18 cellular contexts compared by ENCODE assay signal in genomic region chr7:139981533-139981932, GRCh38.
DNase-seq lines count a peak whose midpoint lies in the region; ATAC-seq, FAIRE-seq and TF ChIP-seq lines count a peak whose summit lies in the region.
"Had no signal": no experiment of that assay in that cellular context is flagged by ENCODE, and none has a peak within 500 bp of the region (broad histone marks: within the 10 kb centered on the region; RNA-seq: fewer than 3 reads in every experiment).

No MANE protein-coding gene starts in this region.

- no peak for FAIRE-seq in D721Med (lab: Jason Lieb, UNC)
- FAIRE-seq: G401.6, GM12878 had no signal

- no peak for DNase-seq in CD4-positive, alpha-beta memory T cell
- DNase-seq in DND-41 (no peak), NCI-H1436 (lab: John Stamatoyannopoulos, UW) (no peak), D721Med (ENCODE audit: insufficient read length, low spot score) (no peak), islet precursor cell (no peak)
- DNase-seq in naive thymus-derived CD4-positive, alpha-beta T cell, result no peak
- DNase-seq: DMS79 treated with DMSO at 0.1 percent for 48 hours, Kasumi-1, MM.1S, NCI-H1092 treated with DMSO at 0.1 percent for 48 hours, NCI-H1694, NCI-H2107, NCI-H226, NCI-H524 treated with DMSO at 0.1 percent for 48 hours had no signal

- H3K4me3 ChIP-seq in CD4-positive, alpha-beta memory T cell (ENCODE audit: low read length in 2 of 2), result no peak overlapping the region
- H3K4me3 ChIP-seq in DND-41 (ENCODE audit: low read depth in 1 of 2, low read length in 2 of 2), result no peak overlapping the region
- H3K4me3 ChIP-seq in naive thymus-derived CD4-positive, alpha-beta T cell (ENCODE audit: low read length), result no peak overlapping the region
- H3K4me3 ChIP-seq: GM12878, SJSA1 had no signal

- H3K27me3 ChIP-seq in CD4-positive, alpha-beta memory T cell (ENCODE audit: insufficient read depth, low read length), result no peaks in the 10 kb centered on the region
- peaks cover 7% of the 10 kb centered on the region for H3K27me3 ChIP-seq in DND-41 (ENCODE audit: insufficient read depth, low read length, poor library complexity)
- no peaks in the 10 kb centered on the region for H3K27me3 ChIP-seq in naive thymus-derived CD4-positive, alpha-beta T cell (ENCODE audit: control insufficient read depth in 2 of 2, insufficient read depth in 2 of 2, low read length in 2 of 2)
- H3K27me3 ChIP-seq: SJSA1 had no signal

- POLR2A ChIA-PET in CD4-positive, alpha-beta memory T cell (lab: Charles Lee; ENCODE audit: partially characterized antibody), result no interaction called here
- POLR2A ChIA-PET in naive thymus-derived CD4-positive, alpha-beta T cell (lab: Charles Lee), result no interaction called here

- no peaks in the 10 kb centered on the region for H3K27me3 Mint-ChIP-seq in CD4-positive, alpha-beta memory T cell
- no peaks in the 10 kb centered on the region for H3K27me3 Mint-ChIP-seq in activated T-helper 17 cell treated with anti-CD3 and anti-CD28 coated beads, Interleukin-2, amount 50 U/mL, for 72 hours
- peaks cover 0 to 22% (median 0%) of the 10 kb centered on the region in 5 donors for H3K27me3 Mint-ChIP-seq in naive thymus-derived CD4-positive, alpha-beta T cell

- H3K27ac Mint-ChIP-seq in CD4-positive, alpha-beta memory T cell, result peak overlapping the region; percentile 63 to 97 (median 84)
- H3K27ac Mint-ChIP-seq in activated T-helper 17 cell treated with anti-CD3 and anti-CD28 coated beads, Interleukin-2, amount 50 U/mL, for 72 hours, result peak overlapping the region; percentile 96
- H3K27ac Mint-ChIP-seq in naive thymus-derived CD4-positive, alpha-beta T cell, result peak overlapping the region in 5 of 9 donors; percentile 46 to 89 (median 73)

- ATAC-seq in DND-41 (ENCODE audit: insufficient read depth, low read depth), result no peak
- ATAC-seq in activated T-helper 17 cell treated with anti-CD3 and anti-CD28 coated beads, Interleukin-2, amount 50 U/mL, for 72 hours (replicated peaks), result no peak
- no peak for ATAC-seq in naive thymus-derived CD4-positive, alpha-beta T cell
- ATAC-seq: GM12878 had no signal

- no peak overlapping the region for H2AFZ ChIP-seq in DND-41 (ENCODE audit: low read depth, low read length)

- peaks cover 20% of the 10 kb centered on the region for H3K4me1 ChIP-seq in CD4-positive, alpha-beta memory T cell (ENCODE audit: insufficient read depth, low read length)
- peaks cover 18% of the 10 kb centered on the region for H3K4me1 ChIP-seq in DND-41 (ENCODE audit: insufficient read depth, low read length)
- peaks cover 9 to 10% of the 10 kb centered on the region in 2 donors for H3K4me1 ChIP-seq in naive thymus-derived CD4-positive, alpha-beta T cell (ENCODE audit: control insufficient read depth in 2 of 2, insufficient read depth in 2 of 2, low read length in 2 of 2)
- H3K4me1 ChIP-seq: SJSA1 had no signal

- H3K9ac ChIP-seq in DND-41 (ENCODE audit: low read depth, low read length), result no peak overlapping the region

- CTCF ChIA-PET in CD4-positive, alpha-beta memory T cell (lab: Charles Lee; ENCODE audit: partially characterized antibody), result interaction anchor here (0.6 to 0.7 kb wide), 2 partner anchors 142 to 334 kb away, joined by 4 read pairs; no protein-coding TSS in a partner anchor
- CTCF ChIA-PET in naive thymus-derived CD4-positive, alpha-beta T cell (lab: Charles Lee), result no interaction called here

- no peaks in the 10 kb centered on the region for H3K9me3 Mint-ChIP-seq in CD4-positive, alpha-beta memory T cell
- H3K9me3 Mint-ChIP-seq in activated T-helper 17 cell treated with anti-CD3 and anti-CD28 coated beads, Interleukin-2, amount 50 U/mL, for 72 hours, result no peaks in the 10 kb centered on the region
- peaks cover 0 to 3% (median 0%) of the 10 kb centered on the region in 11 donors for H3K9me3 Mint-ChIP-seq in naive thymus-derived CD4-positive, alpha-beta T cell

- H3K9me3 ChIP-seq in CD4-positive, alpha-beta memory T cell (ENCODE audit: control insufficient read depth in 1 of 2, low read length in 2 of 2), result no peaks in the 10 kb centered on the region
- H3K9me3 ChIP-seq in DND-41 (ENCODE audit: insufficient read depth, low read length, severe bottlenecking), result no peaks in the 10 kb centered on the region
- H3K9me3 ChIP-seq in naive thymus-derived CD4-positive, alpha-beta T cell (ENCODE audit: control insufficient read depth in 2 of 3, low read length in 3 of 3), result no peaks in the 10 kb centered on the region
- H3K9me3 ChIP-seq: SJSA1 had no signal

- no peaks in the 10 kb centered on the region for H3K79me2 ChIP-seq in DND-41 (ENCODE audit: insufficient read depth, low read length)

- H4K20me1 ChIP-seq in DND-41 (ENCODE audit: insufficient read depth, low read length), result no peaks in the 10 kb centered on the region

- H3K36me3 ChIP-seq in CD4-positive, alpha-beta memory T cell (ENCODE audit: insufficient read depth, low read length), result no peaks in the 10 kb centered on the region
- no peaks in the 10 kb centered on the region for H3K36me3 ChIP-seq in DND-41 (ENCODE audit: insufficient read depth, low read length)
- H3K36me3 ChIP-seq in naive thymus-derived CD4-positive, alpha-beta T cell (ENCODE audit: control insufficient read depth in 2 of 3, insufficient read depth in 3 of 3, low read length in 3 of 3), result no peaks in the 10 kb centered on the region
- H3K36me3 ChIP-seq: SJSA1 had no signal

- TF ChIP-seq CTCF in DND-41 (IDR thresholded peaks at IDR 0.05; ENCODE audit: borderline replicate concordance, extremely low read depth, low read length, poor library complexity, severe bottlenecking) (no peak), D721Med (IDR thresholded peaks at IDR 0.05; ENCODE audit: insufficient read depth, missing control alignments) (no peak)

- H3K4me2 ChIP-seq in DND-41 (ENCODE audit: insufficient read depth, low read length), result peak overlapping the region; percentile 69

- no peak overlapping the region for H3K27ac ChIP-seq in CD4-positive, alpha-beta memory T cell (ENCODE audit: low read depth, low read length)
- no peak overlapping the region for H3K27ac ChIP-seq in DND-41 (ENCODE audit: low read length)
- H3K27ac ChIP-seq in naive thymus-derived CD4-positive, alpha-beta T cell (ENCODE audit: low read depth, low read length), result no peak overlapping the region
- H3K27ac ChIP-seq: SJSA1 had no signal

- intact Hi-C loops in CD4-positive, alpha-beta memory T cell (cut with micrococcal nuclease), result loop anchor here (5.0 kb wide), 1 partner anchor 204 kb away; the partner anchor contains the start of gene HIPK2
- intact Hi-C loops in naive thymus-derived CD4-positive, alpha-beta T cell (cut with micrococcal nuclease), result loop anchor here in 1 of 2 donors (2.0 to 5.0 kb wide), 3 partner anchors 64 to 334 kb away; partner anchors contain the start of gene HIPK2

- peak overlapping the region; percentile 78 to 87 (median 83) for H3K4me3 Mint-ChIP-seq in CD4-positive, alpha-beta memory T cell
- H3K4me3 Mint-ChIP-seq in activated T-helper 17 cell treated with anti-CD3 and anti-CD28 coated beads, Interleukin-2, amount 50 U/mL, for 72 hours, result peak overlapping the region; percentile 89
- peak overlapping the region in 9 of 10 donors; percentile 0 to 79 (median 55) for H3K4me3 Mint-ChIP-seq in naive thymus-derived CD4-positive, alpha-beta T cell

- H3K4me1 Mint-ChIP-seq in CD4-positive, alpha-beta memory T cell, result peaks cover 11 to 25% (median 19%) of the 10 kb centered on the region in 4 donors
- peaks cover 9% of the 10 kb centered on the region for H3K4me1 Mint-ChIP-seq in activated T-helper 17 cell treated with anti-CD3 and anti-CD28 coated beads, Interleukin-2, amount 50 U/mL, for 72 hours
- H3K4me1 Mint-ChIP-seq in naive thymus-derived CD4-positive, alpha-beta T cell, result peaks cover 8 to 23% (median 18%) of the 10 kb centered on the region in 7 donors

- peaks cover 0 to 3% of the 10 kb centered on the region in 2 donors for H3K36me3 Mint-ChIP-seq in CD4-positive, alpha-beta memory T cell
- H3K36me3 Mint-ChIP-seq in activated T-helper 17 cell treated with anti-CD3 and anti-CD28 coated beads, Interleukin-2, amount 50 U/mL, for 72 hours (ENCODE audit: low read depth), result no peaks in the 10 kb centered on the region
- no peaks in the 10 kb centered on the region for H3K36me3 Mint-ChIP-seq in naive thymus-derived CD4-positive, alpha-beta T cell
